ENCODE assay signal across 19 cellular contexts in genomic region chr17:62775876-62776275, GRCh38. TPM values are rescaled to one million over a fixed set of nuclear protein-coding genes. Genes with fewer than 3 reads are reported as not detected.
"Had no signal": no experiment of that assay in that cellular context is flagged by ENCODE, and none has a peak within 500 bp of the region (broad histone marks: within the 10 kb centered on the region; RNA-seq: fewer than 3 reads in every experiment).

No MANE protein-coding gene starts in this region.

- H3K4me3 ChIP-seq: esophagus muscularis mucosa, left ventricle myocardium inferior, lower lobe of right lung, ovary, smooth muscle cell had no signal

- DNase-seq: effector memory CD8-positive, alpha-beta T cell; foreskin keratinocyte; immature natural killer cell; kidney; left cardiac atrium; left ventricle myocardium inferior; lower lobe of right lung; natural killer cell; nucleus accumbens; ovary; right cardiac atrium; stimulated activated CD4-positive, alpha-beta T cell treated with anti-CD3 and anti-CD28 coated beads, Interleukin-2, amount 100 ng/mL, for 48 hours; stimulated activated naive CD4-positive, alpha-beta T cell treated with Interleukin-2 at 50 U/mL for 16 hours; trophoblast cell had no signal

- H3K27ac ChIP-seq: epithelial cell of prostate, esophagus muscularis mucosa, foreskin keratinocyte, left ventricle myocardium inferior, lower lobe of right lung, ovary had no signal

- H3K36me3 ChIP-seq: esophagus muscularis mucosa, left ventricle myocardium inferior, lower lobe of right lung, ovary had no signal

- H3K4me1 ChIP-seq: left ventricle myocardium inferior had no signal

- H3K27me3 ChIP-seq: foreskin keratinocyte, ovary had no signal

- H3K9me3 ChIP-seq: esophagus muscularis mucosa, left ventricle myocardium inferior, lower lobe of right lung, ovary had no signal

- H3K4me2 ChIP-seq: smooth muscle cell had no signal

- ATAC-seq: effector memory CD8-positive, alpha-beta T cell; foreskin keratinocyte; left cardiac atrium; lower lobe of right lung; natural killer cell; right cardiac atrium had no signal

RNA-seq across cellular contexts. Expression of gene MARCHF10, which starts 32.2 kb away (rescaled TPM):
- total RNA-seq: foreskin keratinocyte, left cardiac atrium, left ventricle myocardium inferior, myocyte, progenitor cell of endocrine pancreas, right cardiac atrium, smooth muscle cell had no signal
- polyA plus RNA-seq: smooth muscle cell had no signal
